22 cellular contexts compared by ENCODE assay signal in genomic region chr3:182508896-182509295, GRCh38.
DNase-seq lines count a peak whose midpoint lies in the region; TF ChIP-seq lines count a peak whose summit lies in the region.
"Had no signal": no experiment of that assay in that cellular context is flagged by ENCODE, and none has a peak within 500 bp of the region (broad histone marks: within the 10 kb centered on the region; RNA-seq: fewer than 3 reads in every experiment).

No MANE protein-coding gene starts in this region.

- CTCF ChIA-PET in PC-9 (lab: Charles Lee) (no interaction called here), HEK293T (lab: Yijun Ruan, JAX) (no interaction called here)

- no peaks in the 10 kb centered on the region for H3K27me3 ChIP-seq in PC-9 (ENCODE audit: insufficient read depth, low read depth)
- H3K27me3 ChIP-seq: cardiac muscle cell, thyroid gland had no signal

- H3K4me3 ChIP-seq in PC-9 = no peak overlapping the region
- H3K4me3 ChIP-seq: cardiac muscle cell, thyroid gland had no signal

- no peaks in the 10 kb centered on the region for H3K4me1 ChIP-seq in PC-9 (replicated peaks; ENCODE audit: insufficient read depth)

- H3K79me2 ChIP-seq in PC-9 (ENCODE audit: low read depth) = no peaks in the 10 kb centered on the region

- H3K9me3 ChIP-seq in PC-9 (ENCODE audit: insufficient read depth, low read depth) = no peaks in the 10 kb centered on the region
- H3K9me3 ChIP-seq: thyroid gland had no signal

- H3K9me2 ChIP-seq in PC-9 (ENCODE audit: insufficient read depth) = no peaks in the 10 kb centered on the region; the same call in 1 of the 2 replicates

- no peak for TF ChIP-seq CTCF in PC-9 (conservative IDR thresholded peaks at IDR 0.05)

- intact Hi-C loops in PC-9 (cut with micrococcal nuclease; ENCODE audit: unreplicated experiment) = no loop called here

- H4K20me1 ChIP-seq in PC-9 (ENCODE audit: insufficient read depth) = no peaks in the 10 kb centered on the region

- no peak overlapping the region for H2AFZ ChIP-seq in PC-9

- H3K27ac ChIP-seq in cingulate gyrus (ENCODE audit: low read depth, low read length) (peak overlapping the region; percentile 25), substantia nigra (ENCODE audit: low read depth, low read length, poor library complexity, severe bottlenecking) (peak overlapping the region; percentile 49), PC-9 (no peak overlapping the region)
- H3K27ac ChIP-seq: 22Rv1, cardiac muscle cell, thyroid gland, WERI-Rb-1 had no signal

- no TSS peak for BruUV-seq in PC-9 (replicated peaks; lab: Mats Ljungman, UMichigan)

- no peaks in the 10 kb centered on the region for H3K36me3 ChIP-seq in PC-9 (ENCODE audit: low read depth)
- H3K36me3 ChIP-seq: cardiac muscle cell, thyroid gland, WERI-Rb-1 had no signal

- H3F3A ChIP-seq in PC-9 (ENCODE audit: insufficient read depth, low read depth) = no peaks in the 10 kb centered on the region

- POLR2A ChIA-PET in PC-9 (lab: Charles Lee; ENCODE audit: unreplicated experiment) (no interaction called here), HEK293T (lab: Yijun Ruan, JAX) (no interaction called here)

- H3K4me2 ChIP-seq in PC-9 = no peak overlapping the region

- DNase-seq in NCI-H1417 (lab: John Stamatoyannopoulos, UW) = peak; percentile 35 to 86 (median 79)
- no peak for DNase-seq in NCI-H1417 treated with DMSO at 0.1 percent for 48 hours (lab: John Stamatoyannopoulos, UW)
- DNase-seq in NCI-H2227 treated with DMSO at 0.1 percent for 48 hours (lab: John Stamatoyannopoulos, UW) = peak; percentile 41
- DNase-seq in substantia nigra (lab: John Stamatoyannopoulos, UW) = peak in 2 of 49 donors; percentile 26 to 59
- no peak for DNase-seq in PC-9
- no peak for DNase-seq in HEK293T (ENCODE audit: extremely low spot score)
- DNase-seq in HuH-7 (ENCODE audit: low spot score) = no peak
- DNase-seq: activated CD4-positive, alpha-beta memory T cell treated with anti-CD3 and anti-CD28 coated beads for 36 hours; activated naive CD8-positive, alpha-beta T cell treated with anti-CD3 and anti-CD28 coated beads, Interleukin-2, amount 10 ng/mL, durations not matched to agents 7 days and 5 days; activated T-cell treated with anti-CD3 and anti-CD28 coated beads, Interleukin-2, amount 50 U/mL, for 4 hours; effector CD8-positive, alpha-beta T cell; immature natural killer cell; mammary epithelial cell; MV-4-11; naive B cell; small intestine; T-helper 1 cell; thyroid gland; WERI-Rb-1 had no signal

TF ChIP-seq in HEK293T, 16 proteins besides CTCF, POLR2A, EP300 and RAD21:
- TF ChIP-seq FOXA1 (IDR thresholded peaks at IDR 0.05) (no peak), LEF1 (IDR thresholded peaks at IDR 0.05; ENCODE audit: borderline replicate concordance) (no peak), SUZ12 (IDR thresholded peaks at IDR 0.05) (no peak), NFRKB (IDR thresholded peaks at IDR 0.05) (no peak), FOXM1 (IDR thresholded peaks at IDR 0.05; ENCODE audit: borderline replicate concordance) (no peak), L3MBTL2 (conservative IDR thresholded peaks at IDR 0.05) (no peak), ARNT (IDR thresholded peaks at IDR 0.05) (no peak), FOXK2 (IDR thresholded peaks at IDR 0.05) (no peak), ZNF384 (IDR thresholded peaks at IDR 0.05) (no peak)
- TF ChIP-seq, protein P1, sequence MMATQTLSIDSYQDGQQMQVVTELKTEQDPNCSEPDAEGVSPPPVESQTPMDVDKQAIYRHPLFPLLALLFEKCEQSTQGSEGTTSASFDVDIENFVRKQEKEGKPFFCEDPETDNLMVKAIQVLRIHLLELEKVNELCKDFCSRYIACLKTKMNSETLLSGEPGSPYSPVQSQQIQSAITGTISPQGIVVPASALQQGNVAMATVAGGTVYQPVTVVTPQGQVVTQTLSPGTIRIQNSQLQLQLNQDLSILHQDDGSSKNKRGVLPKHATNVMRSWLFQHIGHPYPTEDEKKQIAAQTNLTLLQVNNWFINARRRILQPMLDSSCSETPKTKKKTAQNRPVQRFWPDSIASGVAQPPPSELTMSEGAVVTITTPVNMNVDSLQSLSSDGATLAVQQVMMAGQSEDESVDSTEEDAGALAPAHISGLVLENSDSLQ (IDR thresholded peaks at IDR 0.05) = no peak

Comparison
In these comparisons a context has a peak if more than half of its experiments do, and no peak if none do; other contexts are left out.
1. DNase-seq: peak in NCI-H1417 (3 of 3) and NCI-H2227 treated with DMSO at 0.1 percent for 48 hours (single experiment); none in NCI-H1417 treated with DMSO at 0.1 percent for 48 hours (single experiment), PC-9 (0 of 2), HEK293T (single experiment) and HuH-7 (single experiment).